14 cellular contexts compared by ENCODE assay signal in the genomic region with DNA sequence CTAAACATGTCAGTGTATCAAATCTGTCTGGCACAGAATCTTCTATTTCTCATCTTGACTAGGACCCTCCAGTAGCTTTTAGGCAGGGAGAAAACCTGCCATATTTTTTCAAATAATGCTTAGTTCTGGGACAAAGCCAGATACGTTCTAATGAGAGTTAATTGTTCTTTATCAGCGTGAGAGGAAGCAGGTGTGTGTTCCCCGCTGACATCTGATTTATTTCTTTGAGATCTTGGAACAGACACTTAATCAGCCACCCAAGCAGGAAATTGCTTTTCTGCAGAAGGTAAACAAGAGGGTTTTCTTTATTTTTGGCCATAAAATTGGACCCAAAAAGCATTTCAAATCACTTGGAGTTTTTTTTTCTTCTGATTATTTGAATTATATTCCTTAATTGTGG. TPM values are rescaled to one million over a fixed set of nuclear protein-coding genes. Genes with fewer than 3 reads are reported as not detected.
DNase-seq lines count a peak whose midpoint lies in the region; ATAC-seq and TF ChIP-seq lines count a peak whose summit lies in the region.
"Had no signal": no experiment of that assay in that cellular context is flagged by ENCODE, and none has a peak within 500 bp of the region (broad histone marks: within the 10 kb centered on the region; RNA-seq: fewer than 3 reads in every experiment).

No MANE protein-coding gene starts in this region.

- peaks cover 29 to 66% (median 59%) of the 10 kb centered on the region in 3 donors for H3K4me1 Mint-ChIP-seq in T-cell
- H3K4me1 Mint-ChIP-seq in nephron progenitor cell, result peaks cover 27% of the 10 kb centered on the region

- DNase-seq in left ventricle myocardium superior (no peak), left cardiac atrium (no peak), NCI-H2081 treated with DMSO at 0.1 percent for 48 hours (lab: John Stamatoyannopoulos, UW) (peak; percentile 98), T-cell (no peak), pulmonary artery endothelial cell (ENCODE audit: low read depth, low spot score) (peak; percentile 61), nephron progenitor cell (no peak)
- DNase-seq: activated CD4-positive, alpha-beta memory T cell treated with anti-CD3 and anti-CD28 coated beads, Interleukin-2, amount 10 ng/mL, durations not matched to agents 7 days and 5 days; amygdala; erythroblast; head of caudate nucleus had no signal

- H3K27ac Mint-ChIP-seq in T-cell (peak overlapping the region; percentile 74 to 83), nephron progenitor cell (no peak overlapping the region)
- H3K27ac Mint-ChIP-seq: activated CD4-positive, alpha-beta memory T cell treated with anti-CD3 and anti-CD28 coated beads, Interleukin-2, amount 10 ng/mL, durations not matched to agents 7 days and 5 days; activated T-helper 2 cell treated with anti-CD3 and anti-CD28 coated beads, Interferon-gamma antibody, Interleukin-2, Interleukin-4, amounts not matched to agents 10 μg/mL and 5 μg/mL and 100 μg/mL, durations not matched to agents 14 hours and 24 hours and 36 hours; IgD-negative memory B cell had no signal

- POLR2A ChIA-PET in T-cell (lab: Charles Lee), result no interaction called here

- intact Hi-C loops in left ventricle myocardium superior (cut with micrococcal nuclease), result no loop called here
- intact Hi-C loops in left cardiac atrium (cut with DNase I), result no loop called here

- no peak for TF ChIP-seq CTCF in nephron progenitor cell (IDR thresholded peaks at IDR 0.05)

- H3K9me3 Mint-ChIP-seq in T-cell, result peaks cover 2 to 13% (median 3%) of the 10 kb centered on the region in 3 donors
- peaks cover 52% of the 10 kb centered on the region for H3K9me3 Mint-ChIP-seq in nephron progenitor cell

- H3K4me3 Mint-ChIP-seq in T-cell (no peak overlapping the region), nephron progenitor cell (no peak overlapping the region)
- H3K4me3 Mint-ChIP-seq: activated CD4-positive, alpha-beta memory T cell treated with anti-CD3 and anti-CD28 coated beads, Interleukin-2, amount 10 ng/mL, durations not matched to agents 7 days and 5 days; IgD-negative memory B cell had no signal

- H3K27me3 Mint-ChIP-seq in T-cell, result peaks cover 0 to 2% of the 10 kb centered on the region in 2 donors
- peaks cover 13% of the 10 kb centered on the region for H3K27me3 Mint-ChIP-seq in nephron progenitor cell (ENCODE audit: low read depth, poor library complexity)

- CTCF ChIA-PET in T-cell (lab: Charles Lee), result no interaction called here

- H3K36me3 Mint-ChIP-seq in T-cell, result peaks cover 12% of the 10 kb centered on the region
- peaks cover 20% of the 10 kb centered on the region for H3K36me3 Mint-ChIP-seq in nephron progenitor cell (ENCODE audit: low read depth)

- ATAC-seq in left ventricle myocardium superior (peak; percentile 32), left cardiac atrium (no peak), T-cell (replicated peaks in 1 of 4) (no peak), GM18517 (IDR thresholded peaks at IDR 0.05; ENCODE audit: unreplicated experiment) (no peak), GM18861 (IDR thresholded peaks at IDR 0.05; ENCODE audit: unreplicated experiment) (no peak)

RNA-seq across cellular contexts. Expression of a gene that starts 54.8 kb away (rescaled TPM):
- total RNA-seq in left ventricle myocardium superior (19.5 TPM), left cardiac atrium (10 to 100 TPM; 19.9 to 30.5 TPM), T-cell (10 to 100 TPM; 14.1 to 24.3 (median 21.5) TPM), pulmonary artery endothelial cell (33.7 TPM in 2 replicates)

Comparison
In these comparisons a context has a peak if more than half of its experiments do, and no peak if none do; other contexts are left out.
1. DNase-seq: peak in NCI-H2081 treated with DMSO at 0.1 percent for 48 hours (single experiment) and pulmonary artery endothelial cell (single experiment); none in left ventricle myocardium superior (single experiment), left cardiac atrium (single experiment), T-cell (0 of 34) and nephron progenitor cell (single experiment).